10 cellular contexts compared by ENCODE assay signal in genomic region chr3:57434041-57434440, GRCh38.
A peak's percentile ranks its signal among the peaks of the same experiment; 100 is the strongest.
DNase-seq lines count a peak whose midpoint lies in the region; FAIRE-seq and TF ChIP-seq lines count a peak whose summit lies in the region.
"Had no signal": no experiment of that assay in that cellular context is flagged by ENCODE, and none has a peak within 500 bp of the region (broad histone marks: within the 10 kb centered on the region; RNA-seq: fewer than 3 reads in every experiment).

No MANE protein-coding gene starts in this region.

- H3K4me2 ChIP-seq in endothelial cell of umbilical vein (ENCODE audit: insufficient read depth, low read length) = no peak overlapping the region

- intact Hi-C loops in endothelial cell of umbilical vein (cut with micrococcal nuclease) = loop anchor here (1.0 to 2.0 kb wide), 4 partner anchors 17 to 334 kb away; no protein-coding TSS in a partner anchor

- H3K27ac ChIP-seq in endothelial cell of umbilical vein (ENCODE audit: insufficient read depth, low read depth, low read length) = no peak overlapping the region
- H3K27ac ChIP-seq: SJSA1 had no signal

- no peak overlapping the region for H3K4me3 ChIP-seq in endothelial cell of umbilical vein (replicated peaks in 1 of 3; ENCODE audit: insufficient read depth in 1 of 3, low read depth in 1 of 3, low read length in 3 of 3)
- H3K4me3 ChIP-seq: SJSA1 had no signal

- no peaks in the 10 kb centered on the region for H3K36me3 ChIP-seq in endothelial cell of umbilical vein (ENCODE audit: control insufficient read depth in 2 of 2, extremely low read depth in 1 of 2, insufficient read depth in 2 of 2, low read length in 2 of 2)
- H3K36me3 ChIP-seq: SJSA1 had no signal

- peak; percentile 31 for FAIRE-seq in endothelial cell of umbilical vein (lab: Jason Lieb, UNC)
- FAIRE-seq: islet of Langerhans had no signal

- H3K9me3 ChIP-seq in endothelial cell of umbilical vein (replicated peaks; ENCODE audit: control insufficient read depth, insufficient read depth, low read length) = no peaks in the 10 kb centered on the region
- H3K9me3 ChIP-seq: SJSA1 had no signal

- POLR2A ChIA-PET in endothelial cell of umbilical vein (lab: Charles Lee) = no interaction called here

- dilution Hi-C loops in endothelial cell of umbilical vein (cut with MboI; ENCODE audit: extremely low pct_ligation_motif_present, low sequenced_read_pairs) = no loop called here

- H2AFZ ChIP-seq in endothelial cell of umbilical vein (ENCODE audit: low read depth, low read length) = no peak overlapping the region

- no peaks in the 10 kb centered on the region for H3K4me1 ChIP-seq in endothelial cell of umbilical vein (ENCODE audit: control insufficient read depth, extremely low read depth, insufficient read depth, low read length)
- H3K4me1 ChIP-seq: SJSA1 had no signal

- no peak for TF ChIP-seq POLR2A in endothelial cell of umbilical vein (IDR thresholded peaks at IDR 0.05; ENCODE audit: low read depth, low read length)

- H4K20me1 ChIP-seq in endothelial cell of umbilical vein (replicated peaks; ENCODE audit: control insufficient read depth, extremely low read depth, insufficient read depth, low read length) = no peaks in the 10 kb centered on the region

- H3K9ac ChIP-seq in endothelial cell of umbilical vein (replicated peaks; ENCODE audit: extremely low read depth, insufficient read depth, low read length) = no peak overlapping the region

- H3K79me2 ChIP-seq in endothelial cell of umbilical vein (ENCODE audit: control insufficient read depth, insufficient read depth, low read length) = no peaks in the 10 kb centered on the region

- peak; percentile 24 to 48 for TF ChIP-seq CTCF in endothelial cell of umbilical vein (IDR thresholded peaks at IDR 0.05; ENCODE audit: extremely low read depth in 1 of 2, insufficient read depth in 1 of 2, low read depth in 1 of 2, low read length in 2 of 2)

- H3K9me1 ChIP-seq in endothelial cell of umbilical vein (replicated peaks; ENCODE audit: control insufficient read depth, extremely low read depth, insufficient read depth, low read length) = no peaks in the 10 kb centered on the region

- H3K27me3 ChIP-seq in endothelial cell of umbilical vein (ENCODE audit: control insufficient read depth in 2 of 2, insufficient read depth in 2 of 2, low read length in 2 of 2) = no peaks in the 10 kb centered on the region
- H3K27me3 ChIP-seq: SJSA1 had no signal

- BruUV-seq in endothelial cell of umbilical vein (replicated peaks; lab: Mats Ljungman, UMichigan) = no TSS peak

- CTCF ChIA-PET in endothelial cell of umbilical vein (lab: Charles Lee) = interaction anchor here (0.6 to 6.7 kb wide), 16 partner anchors 11 to 335 kb away, joined by 3 to 47 read pairs (median 4); partner anchors contain the start of gene PDE12

- DNase-seq in NCI-H2196 treated with DMSO at 0.1 percent for 48 hours (lab: John Stamatoyannopoulos, UW; ENCODE audit: unreplicated experiment) (peak; percentile 2), NCI-H2196 (lab: John Stamatoyannopoulos, UW; ENCODE audit: unreplicated experiment) (no peak), NCI-H69 (lab: John Stamatoyannopoulos, UW) (peak; percentile 28), endothelial cell of umbilical vein (ENCODE audit: low read depth, low spot score) (peak; percentile 57), smooth muscle cell of the brain vasculature (ENCODE audit: low read depth, low spot score) (peak; percentile 4), superior temporal gyrus (ENCODE audit: extremely low spot score) (no peak), 8988T (no peak)
- DNase-seq in activated naive CD4-positive, alpha-beta T cell (lab: John Stamatoyannopoulos, UW) = no peak

TF ChIP-seq in endothelial cell of umbilical vein, 7 proteins besides CTCF, POLR2A, EP300 and RAD21:
- TF ChIP-seq JUN (IDR thresholded peaks at IDR 0.05; ENCODE audit: borderline replicate concordance, insufficient read depth, insufficient read length, low read depth) (no peak), FOS (IDR thresholded peaks at IDR 0.05; ENCODE audit: borderline replicate concordance, insufficient read depth, low read length) (no peak)

Comparison
In these comparisons a context has a peak if more than half of its experiments do, and no peak if none do; other contexts are left out.
1. DNase-seq: peak in NCI-H2196 treated with DMSO at 0.1 percent for 48 hours (single experiment), NCI-H69 (single experiment), endothelial cell of umbilical vein (single experiment) and smooth muscle cell of the brain vasculature (single experiment); none in NCI-H2196 (single experiment), superior temporal gyrus (single experiment), activated naive CD4-positive, alpha-beta T cell (0 of 4) and 8988T (single experiment).